1 cellular context compared by ENCODE assay signal in the genomic region with DNA sequence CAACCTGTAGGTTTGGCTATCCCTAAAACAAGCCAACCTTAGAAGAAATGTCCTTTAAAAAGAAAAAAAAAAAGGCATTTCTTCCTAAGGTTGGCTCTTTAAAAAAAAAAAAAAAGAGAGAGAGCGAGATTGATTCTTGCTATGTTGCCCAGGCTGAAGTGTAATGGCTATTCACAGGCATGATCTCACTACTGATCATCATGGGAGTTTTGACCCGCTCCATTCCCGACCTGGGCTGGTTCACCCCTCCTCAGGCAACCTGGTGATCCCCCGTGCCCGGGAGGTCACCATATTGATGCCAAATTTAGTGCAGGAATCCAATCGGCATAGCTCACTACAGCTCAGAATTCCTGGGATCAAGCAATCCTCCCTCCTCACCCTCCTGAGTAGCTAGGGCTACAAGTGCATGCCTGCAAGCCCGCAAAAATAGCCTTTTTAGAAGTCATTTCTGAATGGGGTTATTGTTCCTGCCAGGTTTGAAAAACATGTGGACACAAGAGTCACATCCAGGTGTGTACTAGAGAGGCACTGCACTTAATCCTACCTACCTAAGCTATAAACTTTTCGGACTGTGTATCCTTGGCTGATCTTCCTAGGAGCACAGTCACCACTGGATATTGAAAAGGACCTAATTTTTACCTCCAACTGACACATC.
TF ChIP-seq lines count a peak whose summit lies in the region.

No MANE protein-coding gene starts in this region.

TF ChIP-seq in GM23338, 12 proteins besides CTCF, POLR2A, EP300 and RAD21 (continued from another document):
- TF ChIP-seq, protein P1, sequence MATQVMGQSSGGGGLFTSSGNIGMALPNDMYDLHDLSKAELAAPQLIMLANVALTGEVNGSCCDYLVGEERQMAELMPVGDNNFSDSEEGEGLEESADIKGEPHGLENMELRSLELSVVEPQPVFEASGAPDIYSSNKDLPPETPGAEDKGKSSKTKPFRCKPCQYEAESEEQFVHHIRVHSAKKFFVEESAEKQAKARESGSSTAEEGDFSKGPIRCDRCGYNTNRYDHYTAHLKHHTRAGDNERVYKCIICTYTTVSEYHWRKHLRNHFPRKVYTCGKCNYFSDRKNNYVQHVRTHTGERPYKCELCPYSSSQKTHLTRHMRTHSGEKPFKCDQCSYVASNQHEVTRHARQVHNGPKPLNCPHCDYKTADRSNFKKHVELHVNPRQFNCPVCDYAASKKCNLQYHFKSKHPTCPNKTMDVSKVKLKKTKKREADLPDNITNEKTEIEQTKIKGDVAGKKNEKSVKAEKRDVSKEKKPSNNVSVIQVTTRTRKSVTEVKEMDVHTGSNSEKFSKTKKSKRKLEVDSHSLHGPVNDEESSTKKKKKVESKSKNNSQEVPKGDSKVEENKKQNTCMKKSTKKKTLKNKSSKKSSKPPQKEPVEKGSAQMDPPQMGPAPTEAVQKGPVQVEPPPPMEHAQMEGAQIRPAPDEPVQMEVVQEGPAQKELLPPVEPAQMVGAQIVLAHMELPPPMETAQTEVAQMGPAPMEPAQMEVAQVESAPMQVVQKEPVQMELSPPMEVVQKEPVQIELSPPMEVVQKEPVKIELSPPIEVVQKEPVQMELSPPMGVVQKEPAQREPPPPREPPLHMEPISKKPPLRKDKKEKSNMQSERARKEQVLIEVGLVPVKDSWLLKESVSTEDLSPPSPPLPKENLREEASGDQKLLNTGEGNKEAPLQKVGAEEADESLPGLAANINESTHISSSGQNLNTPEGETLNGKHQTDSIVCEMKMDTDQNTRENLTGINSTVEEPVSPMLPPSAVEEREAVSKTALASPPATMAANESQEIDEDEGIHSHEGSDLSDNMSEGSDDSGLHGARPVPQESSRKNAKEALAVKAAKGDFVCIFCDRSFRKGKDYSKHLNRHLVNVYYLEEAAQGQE (IDR thresholded peaks at IDR 0.05; ENCODE audit: unreplicated experiment) = no peak
- TF ChIP-seq ZNF462 (CRISPR knock-in tag; IDR thresholded peaks at IDR 0.05) (no peak), NANOG (IDR thresholded peaks at IDR 0.05; ENCODE audit: borderline replicate concordance) (no peak), ZNF114 (CRISPR knock-in tag; IDR thresholded peaks at IDR 0.05) (no peak)
